ENCODE assay signal across 19 cellular contexts in genomic region chr19:30116984-30117555, GRCh38.
DNase-seq lines count a peak whose midpoint lies in the region; ATAC-seq lines count a peak whose summit lies in the region.
"Had no signal": no experiment of that assay in that cellular context is flagged by ENCODE, and none has a peak within 500 bp of the region (broad histone marks: within the 10 kb centered on the region; RNA-seq: fewer than 3 reads in every experiment).

No MANE protein-coding gene starts in this region.

- no peaks in the 10 kb centered on the region for H3K27me3 ChIP-seq in iPS-15b (ENCODE audit: control insufficient read depth, insufficient read depth, low read length)
- H3K27me3 ChIP-seq: BE2C, MG63, SJCRH30 had no signal

- no peaks in the 10 kb centered on the region for H3K27me3 Mint-ChIP-seq in stimulated activated naive CD8-positive, alpha-beta T cell treated with anti-CD3 and anti-CD28 coated beads, Interleukin-15, amount 100 ng/mL, for 72 hours
- H3K27me3 Mint-ChIP-seq: CD4-positive, CD25-positive, alpha-beta regulatory T cell had no signal

- H3K9ac ChIP-seq in iPS-15b (ENCODE audit: low read depth, low read length), result peak overlapping the region; percentile 24

- DNase-seq in stimulated activated naive CD8-positive, alpha-beta T cell treated with anti-CD3 and anti-CD28 coated beads, Interleukin-15, amount 100 ng/mL, for 72 hours, result no peak
- no peak for DNase-seq in stimulated activated naive CD8-positive, alpha-beta T cell treated with anti-CD3 and anti-CD28 coated beads, Interleukin-15, Interleukin-2, amounts not matched to agents 100 U/mL and 50 U/mL, for 24 hours
- DNase-seq in retina (peak; percentile 39), NCI-H146 treated with DMSO at 0.1 percent for 48 hours (lab: John Stamatoyannopoulos, UW; ENCODE audit: unreplicated experiment) (no peak), NCI-H1092 treated with DMSO at 0.1 percent for 48 hours (lab: John Stamatoyannopoulos, UW) (no peak), A172 (ENCODE audit: low spot score) (no peak)
- DNase-seq: BE2C; CD4-positive, CD25-positive, alpha-beta regulatory T cell; DMS79; H7; HFFc6; MG63; NCI-H146; NCI-H2029 treated with DMSO at 0.1 percent for 48 hours; NCI-H446 treated with DMSO at 0.1 percent for 48 hours; NCI-H526 treated with DMSO at 0.1 percent for 48 hours; SJCRH30 had no signal

- H3K4me1 ChIP-seq in iPS-15b (ENCODE audit: control insufficient read depth, insufficient read depth, low read length), result no peaks in the 10 kb centered on the region
- H3K4me1 ChIP-seq: SJCRH30 had no signal

- H3K4me1 Mint-ChIP-seq in stimulated activated naive CD8-positive, alpha-beta T cell treated with anti-CD3 and anti-CD28 coated beads, Interleukin-15, amount 100 ng/mL, for 72 hours, result no peaks in the 10 kb centered on the region
- H3K4me1 Mint-ChIP-seq: CD4-positive, CD25-positive, alpha-beta regulatory T cell had no signal

- H3K9me3 ChIP-seq in iPS-15b (ENCODE audit: control insufficient read depth, insufficient read depth, low read length), result no peaks in the 10 kb centered on the region
- H3K9me3 ChIP-seq: BE2C, MG63, SJCRH30 had no signal

- no peak overlapping the region for H3K27ac Mint-ChIP-seq in stimulated activated naive CD8-positive, alpha-beta T cell treated with anti-CD3 and anti-CD28 coated beads, Interleukin-15, amount 100 ng/mL, for 72 hours
- H3K27ac Mint-ChIP-seq: CD4-positive, CD25-positive, alpha-beta regulatory T cell; HFFc6 had no signal

- H3K36me3 ChIP-seq in iPS-15b (ENCODE audit: control insufficient read depth, insufficient read depth, low read length), result no peaks in the 10 kb centered on the region
- H3K36me3 ChIP-seq: BE2C, MG63, SJCRH30 had no signal

- H3K9me3 Mint-ChIP-seq in stimulated activated naive CD8-positive, alpha-beta T cell treated with anti-CD3 and anti-CD28 coated beads, Interleukin-15, amount 100 ng/mL, for 72 hours, result no peaks in the 10 kb centered on the region
- H3K9me3 Mint-ChIP-seq: CD4-positive, CD25-positive, alpha-beta regulatory T cell had no signal

- ATAC-seq in stimulated activated naive CD8-positive, alpha-beta T cell treated with anti-CD3 and anti-CD28 coated beads, Interleukin-15, amount 100 ng/mL, for 72 hours, result peak; percentile 23
- ATAC-seq in stimulated activated naive CD8-positive, alpha-beta T cell treated with anti-CD3 and anti-CD28 coated beads, Interleukin-15, Interleukin-2, amounts not matched to agents 100 U/mL and 50 U/mL, for 24 hours, result no peak
- ATAC-seq in HG02870 (IDR thresholded peaks at IDR 0.05; ENCODE audit: unreplicated experiment), result no peak

- no peak overlapping the region for H3K4me3 Mint-ChIP-seq in stimulated activated naive CD8-positive, alpha-beta T cell treated with anti-CD3 and anti-CD28 coated beads, Interleukin-15, amount 100 ng/mL, for 72 hours
- H3K4me3 Mint-ChIP-seq: CD4-positive, CD25-positive, alpha-beta regulatory T cell; HFFc6 had no signal

- H3K4me3 ChIP-seq in iPS-15b (ENCODE audit: low read depth, low read length), result no peak overlapping the region
- H3K4me3 ChIP-seq: MG63, SJCRH30 had no signal
